In the genomic region with DNA sequence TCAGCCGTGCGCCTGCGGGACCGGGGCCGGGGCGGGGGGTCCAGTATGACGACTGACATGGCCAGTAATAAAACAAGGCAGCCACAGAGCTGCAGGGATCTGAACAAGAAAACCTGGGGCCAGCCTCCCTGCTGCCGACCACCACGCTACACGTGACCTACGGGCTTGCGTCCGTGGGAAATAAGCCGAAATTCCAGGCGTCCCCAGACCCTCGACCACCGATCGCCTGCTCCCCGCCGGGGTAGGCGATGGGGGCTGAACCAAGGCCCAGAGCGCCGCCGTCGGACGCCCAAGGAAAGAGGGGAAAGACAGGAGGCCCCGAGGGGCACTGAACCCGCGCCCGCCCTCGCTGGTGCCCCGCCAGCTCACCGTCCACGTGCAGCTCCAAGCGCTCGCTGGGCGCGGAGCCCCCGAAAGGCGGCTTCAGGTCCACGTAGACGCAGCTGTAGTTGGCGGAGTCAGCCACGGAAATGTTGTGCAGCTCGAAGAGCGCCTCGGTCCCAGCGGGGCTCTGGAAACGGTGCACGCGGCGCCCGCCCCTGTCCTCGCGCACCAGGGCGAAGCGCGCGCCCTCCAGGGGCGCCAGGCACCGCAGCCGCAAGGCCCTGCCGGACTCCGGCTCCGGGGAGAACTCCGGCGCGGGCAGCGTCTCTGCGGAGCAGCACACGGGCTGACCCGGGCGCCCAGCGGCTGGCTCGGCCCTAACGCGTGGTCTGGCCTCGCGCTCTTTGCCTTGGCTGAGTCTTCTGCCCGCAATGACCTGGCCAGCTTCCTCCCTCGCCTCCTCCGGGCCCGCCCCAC, we compare ENCODE assay signal across 1 cellular context.
TF ChIP-seq lines count a peak whose summit lies in the region.

No MANE protein-coding gene starts in this region.

TF ChIP-seq in GM23338, 12 proteins besides CTCF, POLR2A, EP300 and RAD21 (continued from another document):
- TF ChIP-seq, protein P1, sequence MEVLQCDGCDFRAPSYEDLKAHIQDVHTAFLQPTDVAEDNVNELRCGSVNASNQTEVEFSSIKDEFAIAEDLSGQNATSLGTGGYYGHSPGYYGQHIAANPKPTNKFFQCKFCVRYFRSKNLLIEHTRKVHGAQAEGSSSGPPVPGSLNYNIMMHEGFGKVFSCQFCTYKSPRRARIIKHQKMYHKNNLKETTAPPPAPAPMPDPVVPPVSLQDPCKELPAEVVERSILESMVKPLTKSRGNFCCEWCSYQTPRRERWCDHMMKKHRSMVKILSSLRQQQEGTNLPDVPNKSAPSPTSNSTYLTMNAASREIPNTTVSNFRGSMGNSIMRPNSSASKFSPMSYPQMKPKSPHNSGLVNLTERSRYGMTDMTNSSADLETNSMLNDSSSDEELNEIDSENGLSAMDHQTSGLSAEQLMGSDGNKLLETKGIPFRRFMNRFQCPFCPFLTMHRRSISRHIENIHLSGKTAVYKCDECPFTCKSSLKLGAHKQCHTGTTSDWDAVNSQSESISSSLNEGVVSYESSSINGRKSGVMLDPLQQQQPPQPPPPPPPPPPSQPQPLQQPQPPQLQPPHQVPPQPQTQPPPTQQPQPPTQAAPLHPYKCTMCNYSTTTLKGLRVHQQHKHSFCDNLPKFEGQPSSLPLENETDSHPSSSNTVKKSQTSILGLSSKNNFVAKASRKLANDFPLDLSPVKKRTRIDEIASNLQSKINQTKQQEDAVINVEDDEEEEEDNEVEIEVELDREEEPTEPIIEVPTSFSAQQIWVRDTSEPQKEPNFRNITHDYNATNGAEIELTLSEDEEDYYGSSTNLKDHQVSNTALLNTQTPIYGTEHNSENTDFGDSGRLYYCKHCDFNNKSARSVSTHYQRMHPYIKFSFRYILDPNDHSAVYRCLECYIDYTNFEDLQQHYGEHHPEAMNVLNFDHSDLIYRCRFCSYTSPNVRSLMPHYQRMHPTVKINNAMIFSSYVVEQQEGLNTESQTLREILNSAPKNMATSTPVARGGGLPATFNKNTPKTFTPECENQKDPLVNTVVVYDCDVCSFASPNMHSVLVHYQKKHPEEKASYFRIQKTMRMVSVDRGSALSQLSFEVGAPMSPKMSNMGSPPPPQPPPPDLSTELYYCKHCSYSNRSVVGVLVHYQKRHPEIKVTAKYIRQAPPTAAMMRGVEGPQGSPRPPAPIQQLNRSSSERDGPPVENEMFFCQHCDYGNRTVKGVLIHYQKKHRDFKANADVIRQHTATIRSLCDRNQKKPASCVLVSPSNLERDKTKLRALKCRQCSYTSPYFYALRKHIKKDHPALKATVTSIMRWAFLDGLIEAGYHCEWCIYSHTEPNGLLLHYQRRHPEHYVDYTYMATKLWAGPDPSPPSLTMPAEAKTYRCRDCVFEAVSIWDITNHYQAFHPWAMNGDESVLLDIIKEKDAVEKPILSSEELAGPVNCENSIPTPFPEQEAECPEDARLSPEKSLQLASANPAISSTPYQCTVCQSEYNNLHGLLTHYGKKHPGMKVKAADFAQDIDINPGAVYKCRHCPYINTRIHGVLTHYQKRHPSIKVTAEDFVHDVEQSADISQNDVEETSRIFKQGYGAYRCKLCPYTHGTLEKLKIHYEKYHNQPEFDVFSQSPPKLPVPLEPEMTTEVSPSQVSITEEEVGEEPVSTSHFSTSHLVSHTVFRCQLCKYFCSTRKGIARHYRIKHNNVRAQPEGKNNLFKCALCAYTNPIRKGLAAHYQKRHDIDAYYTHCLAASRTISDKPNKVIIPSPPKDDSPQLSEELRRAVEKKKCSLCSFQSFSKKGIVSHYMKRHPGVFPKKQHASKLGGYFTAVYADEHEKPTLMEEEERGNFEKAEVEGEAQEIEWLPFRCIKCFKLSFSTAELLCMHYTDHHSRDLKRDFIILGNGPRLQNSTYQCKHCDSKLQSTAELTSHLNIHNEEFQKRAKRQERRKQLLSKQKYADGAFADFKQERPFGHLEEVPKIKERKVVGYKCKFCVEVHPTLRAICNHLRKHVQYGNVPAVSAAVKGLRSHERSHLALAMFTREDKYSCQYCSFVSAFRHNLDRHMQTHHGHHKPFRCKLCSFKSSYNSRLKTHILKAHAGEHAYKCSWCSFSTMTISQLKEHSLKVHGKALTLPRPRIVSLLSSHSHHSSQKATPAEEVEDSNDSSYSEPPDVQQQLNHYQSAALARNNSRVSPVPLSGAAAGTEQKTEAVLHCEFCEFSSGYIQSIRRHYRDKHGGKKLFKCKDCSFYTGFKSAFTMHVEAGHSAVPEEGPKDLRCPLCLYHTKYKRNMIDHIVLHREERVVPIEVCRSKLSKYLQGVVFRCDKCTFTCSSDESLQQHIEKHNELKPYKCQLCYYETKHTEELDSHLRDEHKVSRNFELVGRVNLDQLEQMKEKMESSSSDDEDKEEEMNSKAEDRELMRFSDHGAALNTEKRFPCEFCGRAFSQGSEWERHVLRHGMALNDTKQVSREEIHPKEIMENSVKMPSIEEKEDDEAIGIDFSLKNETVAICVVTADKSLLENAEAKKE (CRISPR knock-in tag; IDR thresholded peaks at IDR 0.05) = no peak
- no peak for TF ChIP-seq NANOG (IDR thresholded peaks at IDR 0.05; ENCODE audit: borderline replicate concordance)
- no peak for TF ChIP-seq CREB1 (CRISPR knock-in tag; IDR thresholded peaks at IDR 0.05; ENCODE audit: low read depth)
- TF ChIP-seq STAT1 (IDR thresholded peaks at IDR 0.05; ENCODE audit: unreplicated experiment) = no peak
- no peak for TF ChIP-seq EZH2 (IDR thresholded peaks at IDR 0.05; ENCODE audit: low read depth, unreplicated experiment)
- TF ChIP-seq JUNB (IDR thresholded peaks at IDR 0.05; ENCODE audit: unreplicated experiment) = no peak
- no peak for TF ChIP-seq POLR2AphosphoS5 (IDR thresholded peaks at IDR 0.05; ENCODE audit: low read depth)
- TF ChIP-seq, protein P2, sequence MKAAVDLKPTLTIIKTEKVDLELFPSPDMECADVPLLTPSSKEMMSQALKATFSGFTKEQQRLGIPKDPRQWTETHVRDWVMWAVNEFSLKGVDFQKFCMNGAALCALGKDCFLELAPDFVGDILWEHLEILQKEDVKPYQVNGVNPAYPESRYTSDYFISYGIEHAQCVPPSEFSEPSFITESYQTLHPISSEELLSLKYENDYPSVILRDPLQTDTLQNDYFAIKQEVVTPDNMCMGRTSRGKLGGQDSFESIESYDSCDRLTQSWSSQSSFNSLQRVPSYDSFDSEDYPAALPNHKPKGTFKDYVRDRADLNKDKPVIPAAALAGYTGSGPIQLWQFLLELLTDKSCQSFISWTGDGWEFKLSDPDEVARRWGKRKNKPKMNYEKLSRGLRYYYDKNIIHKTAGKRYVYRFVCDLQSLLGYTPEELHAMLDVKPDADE (IDR thresholded peaks at IDR 0.05) = no peak
- TF ChIP-seq ZNF114 (CRISPR knock-in tag; IDR thresholded peaks at IDR 0.05) = no peak
